7 cellular contexts compared by ENCODE assay signal in genomic region chrX:53642326-53642725, GRCh38.
"Had no signal": no experiment of that assay in that cellular context is flagged by ENCODE, and none has a peak within 500 bp of the region (broad histone marks: within the 10 kb centered on the region; RNA-seq: fewer than 3 reads in every experiment).

No MANE protein-coding gene starts in this region.

- H3K9me3 Mint-ChIP-seq: activated T-helper 2 cell treated with anti-CD3 and anti-CD28 coated beads, Interferon-gamma antibody, Interleukin-2, Interleukin-4, amounts not matched to agents 10 μg/mL and 5 μg/mL and 100 μg/mL, durations not matched to agents 14 hours and 24 hours and 36 hours; memory B cell; stimulated activated naive CD8-positive, alpha-beta T cell treated with anti-CD3 and anti-CD28 coated beads, Interleukin-15, Interleukin-2, amounts not matched to agents 100 ng/mL and 50 ng/mL, for 24 hours had no signal

- H3K27me3 Mint-ChIP-seq: memory B cell; stimulated activated naive CD8-positive, alpha-beta T cell treated with anti-CD3 and anti-CD28 coated beads, Interleukin-15, Interleukin-2, amounts not matched to agents 100 ng/mL and 50 ng/mL, for 24 hours had no signal

- DNase-seq: activated naive CD4-positive, alpha-beta T cell treated with Interleukin-2 at 50 U/mL for 16 hours; transverse colon; uterus had no signal

- H3K4me3 Mint-ChIP-seq: memory B cell; stimulated activated naive CD8-positive, alpha-beta T cell treated with anti-CD3 and anti-CD28 coated beads, Interleukin-15, Interleukin-2, amounts not matched to agents 100 ng/mL and 50 ng/mL, for 24 hours had no signal

- H3K27ac Mint-ChIP-seq: activated T-helper 2 cell treated with anti-CD3 and anti-CD28 coated beads, Interferon-gamma antibody, Interleukin-2, Interleukin-4, amounts not matched to agents 10 μg/mL and 5 μg/mL and 100 μg/mL, durations not matched to agents 14 hours and 24 hours and 36 hours; memory B cell; stimulated activated naive CD8-positive, alpha-beta T cell treated with anti-CD3 and anti-CD28 coated beads, Interleukin-15, Interleukin-2, amounts not matched to agents 100 ng/mL and 50 ng/mL, for 24 hours had no signal

- H3K4me1 Mint-ChIP-seq: memory B cell had no signal

- ATAC-seq: gastroesophageal sphincter had no signal
